9 cellular contexts compared by ENCODE assay signal in the genomic region with DNA sequence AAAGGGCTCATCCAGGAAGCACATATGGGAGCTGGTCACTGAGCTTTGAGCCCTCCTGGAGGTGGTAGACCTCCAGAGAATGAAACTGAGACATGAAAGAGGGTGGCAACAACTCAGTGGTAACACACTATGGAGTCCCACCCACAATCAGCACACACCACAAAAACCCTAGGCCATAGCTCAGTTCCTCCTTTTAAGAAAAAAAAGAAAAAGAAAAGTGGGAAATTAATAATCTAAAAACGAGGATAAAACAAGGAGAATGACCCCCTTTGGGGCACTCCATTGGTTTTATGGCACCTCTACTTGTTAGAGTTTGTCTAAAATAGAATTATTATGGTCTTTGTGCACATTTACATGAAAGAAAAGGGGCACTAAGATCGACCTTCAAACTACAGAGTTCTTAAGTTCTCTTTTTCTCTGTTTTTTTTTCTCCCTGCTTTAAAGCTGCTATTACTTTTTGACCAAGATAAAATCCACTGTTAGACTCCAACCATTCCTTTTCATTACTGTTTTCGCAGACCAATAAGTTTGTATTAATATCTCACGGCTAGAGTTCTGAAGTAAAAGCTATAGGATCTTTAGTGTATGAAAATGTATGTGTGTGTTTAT. TPM values are rescaled to one million over a fixed set of nuclear protein-coding genes. Genes with fewer than 3 reads are reported as not detected.
DNase-seq lines count a peak whose midpoint lies in the region; ATAC-seq and TF ChIP-seq lines count a peak whose summit lies in the region.
"Had no signal": no experiment of that assay in that cellular context is flagged by ENCODE, and none has a peak within 500 bp of the region (broad histone marks: within the 10 kb centered on the region; RNA-seq: fewer than 3 reads in every experiment).

No MANE protein-coding gene starts in this region.

- peaks cover 0 to 6% (median 0%) of the 10 kb centered on the region in 6 donors for H3K4me1 ChIP-seq in spleen

- intact Hi-C loops in spleen (cut with DNase I; ENCODE audit: low total_unique reads): no loop called here

- no peaks in the 10 kb centered on the region for H3K36me3 ChIP-seq in spleen

- ATAC-seq in GM19025 (IDR thresholded peaks at IDR 0.05; ENCODE audit: low read depth, unreplicated experiment) (peak; percentile 100), GM21737 (IDR thresholded peaks at IDR 0.05; ENCODE audit: unreplicated experiment) (peak; percentile 100), HG03432 (IDR thresholded peaks at IDR 0.05; ENCODE audit: unreplicated experiment) (peak; percentile 100)

- no peaks in the 10 kb centered on the region for H3K27me3 ChIP-seq in spleen (replicated peaks in 1 of 7)

- H3K4me3 ChIP-seq in spleen: no peak overlapping the region
- H3K4me3 ChIP-seq: PC-9 had no signal

- peak overlapping the region in 5 of 8 donors; percentile 15 to 71 (median 57) for H3K27ac ChIP-seq in spleen
- H3K27ac ChIP-seq: PC-9 had no signal

- no peak for TF ChIP-seq CTCF in spleen (IDR thresholded peaks at IDR 0.05 in 8 of 11, conservative IDR thresholded peaks at IDR 0.05 in 3 of 11)

- peaks cover 0 to 30% (median 23%) of the 10 kb centered on the region in 8 donors for H3K9me3 ChIP-seq in spleen

- DNase-seq in spleen: no peak
- no peak for DNase-seq in cortex of kidney (lab: John Stamatoyannopoulos, UW)
- no peak for DNase-seq in middle frontal gyrus (ENCODE audit: extremely low spot score, low spot score)
- DNase-seq in NK-92 treated with Interleukin-12 subunit alpha and Interleukin-12 subunit beta, amount 100 ng/mL, for 24 hours (lab: John Stamatoyannopoulos, UW): no peak
- DNase-seq: activated CD4-positive, alpha-beta T cell treated with anti-CD3 and anti-CD28 coated beads for 1 hour; PC-9 had no signal

- WGBS in spleen, 5 donors: 64 to 73% (median 71%) methylated on average over 4 of the region's 4 CpGs

- no peak for TF ChIP-seq POLR2A in spleen (IDR thresholded peaks at IDR 0.05)

RNA-seq across cellular contexts. Expression of a gene that starts 40.2 kb away (rescaled TPM):
- total RNA-seq in spleen: 10 to 100 TPM; 55.5 to 89.7 (median 78.8) TPM
- polyA plus RNA-seq in spleen: 1 to 10 TPM in 1 of 3 donors, under 1 TPM in 2; 0.32 to 2.6 (median 0.72) TPM
